ENCODE assay signal across 8 cellular contexts in the genomic region with DNA sequence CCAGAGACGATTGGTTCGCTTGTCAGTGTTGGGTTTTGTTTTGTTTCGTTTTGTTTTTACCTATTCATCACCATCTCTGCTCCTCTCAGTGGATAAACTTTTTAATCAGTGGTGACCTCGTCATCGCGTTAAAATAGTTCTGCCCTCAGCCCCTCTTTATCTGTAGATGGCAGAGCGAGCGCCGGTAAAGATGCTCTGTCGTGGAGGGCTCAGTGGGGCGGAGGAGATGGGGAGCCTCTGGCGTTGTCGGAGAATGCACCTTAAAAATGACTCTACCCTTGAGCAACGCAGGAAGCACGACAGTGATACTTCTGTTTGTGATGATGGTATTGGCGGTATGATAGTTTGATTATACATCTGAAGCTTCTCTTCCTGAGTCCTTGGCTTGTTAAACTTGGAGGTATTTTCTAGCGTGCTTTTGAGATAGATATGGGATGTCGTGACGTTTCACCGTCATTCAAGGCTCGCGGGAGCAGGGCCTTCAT. TPM values are rescaled to one million over a fixed set of nuclear protein-coding genes. Genes with fewer than 3 reads are reported as not detected.
DNase-seq lines count a peak whose midpoint lies in the region; ATAC-seq and TF ChIP-seq lines count a peak whose summit lies in the region.

No MANE protein-coding gene starts in this region.

- peak overlapping the region; percentile 100 for H3K27ac Mint-ChIP-seq in activated T-helper 2 cell treated with anti-CD3 and anti-CD28 coated beads, Interferon-gamma antibody, Interleukin-2, Interleukin-4, amounts not matched to agents 10 μg/mL and 5 μg/mL and 100 μg/mL, durations not matched to agents 14 hours and 24 hours and 36 hours

- peak overlapping the region; percentile 92 for H3K4me3 Mint-ChIP-seq in activated T-helper 2 cell treated with anti-CD3 and anti-CD28 coated beads, Interferon-gamma antibody, Interleukin-2, Interleukin-4, amounts not matched to agents 10 μg/mL and 5 μg/mL and 100 μg/mL, durations not matched to agents 14 hours and 24 hours and 36 hours (ENCODE audit: low read depth)

- H3K27me3 Mint-ChIP-seq in activated T-helper 2 cell treated with anti-CD3 and anti-CD28 coated beads, Interferon-gamma antibody, Interleukin-2, Interleukin-4, amounts not matched to agents 10 μg/mL and 5 μg/mL and 100 μg/mL, durations not matched to agents 14 hours and 24 hours and 36 hours (ENCODE audit: low read depth): no peaks in the 10 kb centered on the region

- no peak for TF ChIP-seq EP300 in ovary (IDR thresholded peaks at IDR 0.05)

- TF ChIP-seq POLR2A in ovary (IDR thresholded peaks at IDR 0.05): no peak

- ATAC-seq in Right ventricle myocardium inferior (peak; percentile 12), HG03095 (IDR thresholded peaks at IDR 0.05; ENCODE audit: unreplicated experiment) (peak; percentile 31)

- no peaks in the 10 kb centered on the region for H3K36me3 ChIP-seq in ovary
- no peaks in the 10 kb centered on the region for H3K36me3 ChIP-seq in urinary bladder (ENCODE audit: insufficient read depth)

- WGBS in ovary, 3 donors: 0 to 1% (median 0%) methylated on average over 22 of the region's 22 CpGs
- under 1% methylated on average over 22 of the region's 22 CpGs for WGBS in urinary bladder

- H3K9me3 Mint-ChIP-seq in activated T-helper 2 cell treated with anti-CD3 and anti-CD28 coated beads, Interferon-gamma antibody, Interleukin-2, Interleukin-4, amounts not matched to agents 10 μg/mL and 5 μg/mL and 100 μg/mL, durations not matched to agents 14 hours and 24 hours and 36 hours: no peaks in the 10 kb centered on the region

- peaks cover 60% of the 10 kb centered on the region for H3K4me1 Mint-ChIP-seq in activated T-helper 2 cell treated with anti-CD3 and anti-CD28 coated beads, Interferon-gamma antibody, Interleukin-2, Interleukin-4, amounts not matched to agents 10 μg/mL and 5 μg/mL and 100 μg/mL, durations not matched to agents 14 hours and 24 hours and 36 hours (ENCODE audit: low read depth)

- H3K36me3 Mint-ChIP-seq in activated T-helper 2 cell treated with anti-CD3 and anti-CD28 coated beads, Interferon-gamma antibody, Interleukin-2, Interleukin-4, amounts not matched to agents 10 μg/mL and 5 μg/mL and 100 μg/mL, durations not matched to agents 14 hours and 24 hours and 36 hours (ENCODE audit: low read depth): peaks cover 37% of the 10 kb centered on the region

- H3K4me3 ChIP-seq in ovary (peak overlapping the region; percentile 94), urinary bladder (ENCODE audit: low read depth, low read length) (peak overlapping the region; percentile 79)

- H3K27ac ChIP-seq in ovary (peak overlapping the region; percentile 96 to 97), urinary bladder (ENCODE audit: low read depth) (peak overlapping the region; percentile 85)

- DNase-seq in Right ventricle myocardium inferior (ENCODE audit: missing footprints) (no peak), cardiac septum (ENCODE audit: low spot score) (no peak), OCI-M1 (lab: John Stamatoyannopoulos, UW) (peak; percentile 61), foreskin melanocyte (peak; percentile 20), ovary (no peak)
- DNase-seq in activated T-helper 2 cell treated with anti-CD3 and anti-CD28 coated beads, Interferon-gamma antibody, Interleukin-2, Interleukin-4, amounts not matched to agents 10 μg/mL and 5 μg/mL and 100 μg/mL, durations not matched to agents 14 hours and 24 hours and 36 hours (ENCODE audit: low spot score): peak; percentile 65

- H3K4me1 ChIP-seq in ovary (ENCODE audit: insufficient read depth): peaks cover 4% of the 10 kb centered on the region
- H3K4me1 ChIP-seq in urinary bladder (ENCODE audit: insufficient read depth): no peaks in the 10 kb centered on the region

- H3K9me3 ChIP-seq in ovary: no peaks in the 10 kb centered on the region

- no peaks in the 10 kb centered on the region for H3K27me3 ChIP-seq in ovary

- TF ChIP-seq CTCF in ovary (IDR thresholded peaks at IDR 0.05): no peak

- intact Hi-C loops in Right ventricle myocardium inferior (cut with DNase I) (no loop called here), cardiac septum (cut with DNase I) (loop anchor here (5.0 kb wide), 1 partner anchor 1859 kb away; no protein-coding TSS in a partner anchor), ovary (cut with DNase I) (no loop called here)
- intact Hi-C loops in activated T-helper 2 cell treated with anti-CD3 and anti-CD28 coated beads, Interferon-gamma antibody, Interleukin-2, Interleukin-4, amounts not matched to agents 10 μg/mL and 5 μg/mL and 100 μg/mL, durations not matched to agents 14 hours and 24 hours and 36 hours (cut with micrococcal nuclease): loop anchor here (1.0 to 5.0 kb wide), 6 partner anchors 9 to 501 kb away; a partner anchor contains a TSS

RNA-seq across cellular contexts. Expression of a gene that starts 0.6 kb away (rescaled TPM):
- total RNA-seq in Right ventricle myocardium inferior (8.1 TPM), cardiac septum (14.2 TPM), ovary (10 to 100 TPM; 17.0 to 27.2 (median 22.3) TPM), urinary bladder (39.8 TPM)
- total RNA-seq in activated T-helper 2 cell treated with anti-CD3 and anti-CD28 coated beads, Interferon-gamma antibody, Interleukin-2, Interleukin-4, amounts not matched to agents 10 μg/mL and 5 μg/mL and 100 μg/mL, durations not matched to agents 14 hours and 24 hours and 36 hours: 25.2 and 25.6 TPM in 2 replicates
- polyA plus RNA-seq in ovary (10 to 100 TPM; 14.8 to 21.8 TPM), urinary bladder (25.0 TPM)

Comparison
In these comparisons a context has a peak if more than half of its experiments do, and no peak if none do; other contexts are left out.
1. intact Hi-C loops: an anchor here in cardiac septum (5.0 kb wide) and activated T-helper 2 cell treated with anti-CD3 and anti-CD28 coated beads, Interferon-gamma antibody, Interleukin-2, Interleukin-4, amounts not matched to agents 10 μg/mL and 5 μg/mL and 100 μg/mL, durations not matched to agents 14 hours and 24 hours and 36 hours (1.0 to 5.0 kb wide); none called in Right ventricle myocardium inferior and ovary.
2. DNase-seq: peak in OCI-M1 (single experiment), activated T-helper 2 cell treated with anti-CD3 and anti-CD28 coated beads, Interferon-gamma antibody, Interleukin-2, Interleukin-4, amounts not matched to agents 10 μg/mL and 5 μg/mL and 100 μg/mL, durations not matched to agents 14 hours and 24 hours and 36 hours (single experiment) and foreskin melanocyte (single experiment); none in Right ventricle myocardium inferior (single experiment), cardiac septum (single experiment) and ovary (0 of 5).